ENCODE assay signal across 1 cellular context in the genomic region with DNA sequence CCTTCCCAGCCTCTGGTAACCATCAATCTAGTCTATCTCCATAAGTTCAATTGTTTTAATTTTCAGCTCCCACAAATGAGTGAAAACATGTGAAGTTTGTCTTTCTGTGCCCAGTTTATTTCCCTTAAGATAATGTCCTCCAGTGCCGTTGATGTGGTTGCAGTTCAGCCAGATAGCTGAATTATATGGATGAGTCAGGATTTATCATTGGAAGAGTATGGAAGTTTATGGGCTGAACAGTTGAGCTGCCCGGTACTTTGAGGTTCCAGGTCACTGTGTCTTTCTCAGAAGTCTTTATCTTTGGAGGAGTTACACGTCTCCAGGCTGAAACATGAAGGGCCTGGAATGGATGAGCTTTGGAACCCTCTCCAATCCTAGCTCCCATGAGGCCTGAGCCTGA.
TF ChIP-seq lines count a peak whose summit lies in the region.

No MANE protein-coding gene starts in this region.

TF ChIP-seq in K562, 482 proteins besides CTCF, POLR2A, EP300 and RAD21 (continued from another document):
- TF ChIP-seq, protein P1, sequence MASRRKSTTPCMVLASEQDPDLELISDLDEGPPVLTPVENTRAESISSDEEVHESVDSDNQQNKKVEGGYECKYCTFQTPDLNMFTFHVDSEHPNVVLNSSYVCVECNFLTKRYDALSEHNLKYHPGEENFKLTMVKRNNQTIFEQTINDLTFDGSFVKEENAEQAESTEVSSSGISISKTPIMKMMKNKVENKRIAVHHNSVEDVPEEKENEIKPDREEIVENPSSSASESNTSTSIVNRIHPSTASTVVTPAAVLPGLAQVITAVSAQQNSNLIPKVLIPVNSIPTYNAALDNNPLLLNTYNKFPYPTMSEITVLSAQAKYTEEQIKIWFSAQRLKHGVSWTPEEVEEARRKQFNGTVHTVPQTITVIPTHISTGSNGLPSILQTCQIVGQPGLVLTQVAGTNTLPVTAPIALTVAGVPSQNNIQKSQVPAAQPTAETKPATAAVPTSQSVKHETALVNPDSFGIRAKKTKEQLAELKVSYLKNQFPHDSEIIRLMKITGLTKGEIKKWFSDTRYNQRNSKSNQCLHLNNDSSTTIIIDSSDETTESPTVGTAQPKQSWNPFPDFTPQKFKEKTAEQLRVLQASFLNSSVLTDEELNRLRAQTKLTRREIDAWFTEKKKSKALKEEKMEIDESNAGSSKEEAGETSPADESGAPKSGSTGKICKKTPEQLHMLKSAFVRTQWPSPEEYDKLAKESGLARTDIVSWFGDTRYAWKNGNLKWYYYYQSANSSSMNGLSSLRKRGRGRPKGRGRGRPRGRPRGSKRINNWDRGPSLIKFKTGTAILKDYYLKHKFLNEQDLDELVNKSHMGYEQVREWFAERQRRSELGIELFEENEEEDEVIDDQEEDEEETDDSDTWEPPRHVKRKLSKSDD (conservative IDR thresholded peaks at IDR 0.05; ENCODE audit: low read length): no peak
